1 cellular context compared by ENCODE assay signal in genomic region chr15:52010633-52011595, GRCh38.
TF ChIP-seq lines count a peak whose summit lies in the region.

No MANE protein-coding gene starts in this region.

TF ChIP-seq in GM23338, 12 proteins besides CTCF, POLR2A, EP300 and RAD21 (continued from another document):
- TF ChIP-seq ZNF462 (CRISPR knock-in tag; IDR thresholded peaks at IDR 0.05) (no peak), ZNF331 (CRISPR knock-in tag; IDR thresholded peaks at IDR 0.05; ENCODE audit: low read depth) (no peak), POLR2AphosphoS5 (IDR thresholded peaks at IDR 0.05; ENCODE audit: low read depth) (no peak), EZH2phosphoT487 (IDR thresholded peaks at IDR 0.05; ENCODE audit: unreplicated experiment) (no peak), ETS1 (IDR thresholded peaks at IDR 0.05) (no peak)
